Comparison of ENCODE assay signal across 8 cellular contexts in genomic region chr19:54430306-54431254, GRCh38. TPM values are rescaled to one million over a fixed set of nuclear protein-coding genes. Genes with fewer than 3 reads are reported as not detected.
DNase-seq lines count a peak whose midpoint lies in the region; ATAC-seq and TF ChIP-seq lines count a peak whose summit lies in the region.

No MANE protein-coding gene starts in this region.

- ATAC-seq in naive B cell (ENCODE audit: low read depth in 2 of 2) (peak; percentile 81 to 88), HG03025 (IDR thresholded peaks at IDR 0.05; ENCODE audit: low FRiP score, unreplicated experiment) (no peak)

- H3K4me1 ChIP-seq in endodermal cell (ENCODE audit: control insufficient read depth, insufficient read depth, low read length) (no peaks in the 10 kb centered on the region), thymus (ENCODE audit: control insufficient read depth, insufficient read depth, low read length) (peaks cover 6% of the 10 kb centered on the region)

- POLR2A ChIA-PET in HEK293T (lab: Yijun Ruan, JAX): interaction anchor here (1.0 to 3.0 kb wide), 4 partner anchors 15 to 33 kb away, joined by 3 to 23 read pairs (median 7); partner anchors contain the start of genes LENG8, LENG9 and TTYH1

- peak overlapping the region; percentile 41 for H3K4me3 Mint-ChIP-seq in activated CD4-positive, alpha-beta T cell treated with anti-CD3 and anti-CD28 coated beads, Interleukin-2, amount 10 ng/mL, durations not matched to agents 24 days and 14 days
- H3K4me3 Mint-ChIP-seq in endodermal cell (peak overlapping the region; percentile 34), naive B cell (peak overlapping the region in 7 of 8 donors; percentile 29 to 74 (median 57))

- H3K9me3 ChIP-seq in endodermal cell (ENCODE audit: control insufficient read depth, low read length): no peaks in the 10 kb centered on the region
- no peaks in the 10 kb centered on the region for H3K9me3 ChIP-seq in thymus (ENCODE audit: control insufficient read depth)

- intact Hi-C loops in activated CD4-positive, alpha-beta T cell treated with anti-CD3 and anti-CD28 coated beads, Interleukin-2, amount 10 ng/mL, durations not matched to agents 24 days and 14 days (cut with micrococcal nuclease): no loop called here

- H3K4me3 ChIP-seq in endodermal cell (ENCODE audit: low read length) (no peak overlapping the region), thymus (ENCODE audit: low read length) (peak overlapping the region; percentile 8)

- H3K4me1 Mint-ChIP-seq in activated CD4-positive, alpha-beta T cell treated with anti-CD3 and anti-CD28 coated beads, Interleukin-2, amount 10 ng/mL, durations not matched to agents 24 days and 14 days: peaks cover 10% of the 10 kb centered on the region
- H3K4me1 Mint-ChIP-seq in endodermal cell (peaks cover 4% of the 10 kb centered on the region), naive B cell (peaks cover 17 to 26% (median 25%) of the 10 kb centered on the region in 3 donors)

- no peaks in the 10 kb centered on the region for H3K9me3 Mint-ChIP-seq in activated CD4-positive, alpha-beta T cell treated with anti-CD3 and anti-CD28 coated beads, Interleukin-2, amount 10 ng/mL, durations not matched to agents 24 days and 14 days
- no peaks in the 10 kb centered on the region for H3K9me3 Mint-ChIP-seq in endodermal cell
- peaks cover 0 to 2% (median 0%) of the 10 kb centered on the region in 7 donors for H3K9me3 Mint-ChIP-seq in naive B cell

- DNase-seq in Ammon's horn (ENCODE audit: low spot score) (peak; percentile 78), HEK293T (ENCODE audit: extremely low spot score) (peak; percentile 86), endodermal cell (peak; percentile 95), naive B cell (peak; percentile 24), HPDE6-E6E7 (ENCODE audit: extremely low spot score) (no peak)
- peak; percentile 79 for DNase-seq in activated CD4-positive, alpha-beta T cell treated with anti-CD3 and anti-CD28 coated beads, Interleukin-2, amount 10 ng/mL, durations not matched to agents 24 days and 14 days

- no peaks in the 10 kb centered on the region for H3K36me3 ChIP-seq in endodermal cell (ENCODE audit: control insufficient read depth, insufficient read depth, low read length)
- H3K36me3 ChIP-seq in thymus (ENCODE audit: control insufficient read depth, insufficient read depth): no peaks in the 10 kb centered on the region

- H3K27me3 Mint-ChIP-seq in activated CD4-positive, alpha-beta T cell treated with anti-CD3 and anti-CD28 coated beads, Interleukin-2, amount 10 ng/mL, durations not matched to agents 24 days and 14 days: peaks cover 12% of the 10 kb centered on the region
- H3K27me3 Mint-ChIP-seq in endodermal cell (ENCODE audit: insufficient read depth) (peaks cover 77% of the 10 kb centered on the region), naive B cell (peaks cover 14 to 40% (median 21%) of the 10 kb centered on the region in 3 donors)

- TF ChIP-seq CTCF in endodermal cell (conservative IDR thresholded peaks at IDR 0.05): peak; percentile 65

- CTCF ChIA-PET in HEK293T (lab: Yijun Ruan, JAX): interaction anchor here (0.7 kb wide), 1 partner anchor 9 kb away, joined by 4 read pairs; no protein-coding TSS in a partner anchor

- H3K27ac ChIP-seq in endodermal cell (ENCODE audit: low read depth, low read length): no peak overlapping the region
- H3K27ac ChIP-seq in thymus (ENCODE audit: low read depth): no peak overlapping the region

- H3K27me3 ChIP-seq in endodermal cell (ENCODE audit: control insufficient read depth, insufficient read depth, low read length, poor library complexity, severe bottlenecking) (peaks cover 11% of the 10 kb centered on the region), thymus (ENCODE audit: control insufficient read depth, insufficient read depth) (peaks cover 4% of the 10 kb centered on the region)

- no peak overlapping the region for H3K27ac Mint-ChIP-seq in activated CD4-positive, alpha-beta T cell treated with anti-CD3 and anti-CD28 coated beads, Interleukin-2, amount 10 ng/mL, durations not matched to agents 24 days and 14 days
- H3K27ac Mint-ChIP-seq in endodermal cell (no peak overlapping the region), naive B cell (peak overlapping the region in 2 of 6 donors; percentile 66 to 83)

- no peaks in the 10 kb centered on the region for H3K36me3 Mint-ChIP-seq in activated CD4-positive, alpha-beta T cell treated with anti-CD3 and anti-CD28 coated beads, Interleukin-2, amount 10 ng/mL, durations not matched to agents 24 days and 14 days (ENCODE audit: low read depth)
- H3K36me3 Mint-ChIP-seq in endodermal cell (ENCODE audit: low read depth): peaks cover 2% of the 10 kb centered on the region
- no peaks in the 10 kb centered on the region for H3K36me3 Mint-ChIP-seq in naive B cell

- 13 to 15% methylated on average over 28 to 41 of the region's 43 CpGs for WGBS in endodermal cell (ENCODE audit: insufficient coverage in 1 of 2, insufficient read length in 1 of 2), 2 experiments
- 7% methylated on average over 43 of the region's 43 CpGs for WGBS in thymus

- H3K9ac ChIP-seq in endodermal cell (ENCODE audit: extremely low read depth, low read length, poor library complexity, severe bottlenecking): no peak overlapping the region

TF ChIP-seq in HEK293T, 16 proteins besides CTCF, POLR2A, EP300 and RAD21:
- TF ChIP-seq SP1 (IDR thresholded peaks at IDR 0.05) (no peak), BHLHE40 (IDR thresholded peaks at IDR 0.05; ENCODE audit: borderline replicate concordance) (no peak), FOXA1 (IDR thresholded peaks at IDR 0.05) (no peak), ELF4 (IDR thresholded peaks at IDR 0.05) (no peak), HDGF (IDR thresholded peaks at IDR 0.05; ENCODE audit: borderline replicate concordance) (no peak), L3MBTL2 (conservative IDR thresholded peaks at IDR 0.05) (no peak), FOXM1 (IDR thresholded peaks at IDR 0.05; ENCODE audit: borderline replicate concordance) (no peak), ZNF384 (IDR thresholded peaks at IDR 0.05) (no peak), TARDBP (IDR thresholded peaks at IDR 0.05) (no peak), CTBP1 (IDR thresholded peaks at IDR 0.05; ENCODE audit: borderline replicate concordance) (no peak), PKNOX1 (IDR thresholded peaks at IDR 0.05) (no peak)

RNA-seq across cellular contexts. Expression of gene TTYH1, which starts 15.3 kb away (rescaled TPM):
- 0.21 and 0.78 TPM in 2 replicates for total RNA-seq in activated CD4-positive, alpha-beta T cell treated with anti-CD3 and anti-CD28 coated beads, Interleukin-2, amount 10 ng/mL, durations not matched to agents 24 days and 14 days
- 1 to 10 TPM; 1.0 to 2.0 TPM for total RNA-seq in endodermal cell
- polyA plus RNA-seq in endodermal cell (2013, experiment 1 of 2): 342 TPM
- 263 TPM for polyA plus RNA-seq in endodermal cell (2013, experiment 2 of 2)
- polyA plus RNA-seq in naive B cell (ENCODE audit: low read depth in 6 of 6) (under 1 TPM in 3 of 6 donors, not detected in 3; 0.06 to 0.09 (median 0.08) TPM), thymus (0.43 TPM)

RNA-seq across cellular contexts. Expression of gene LENG8, which starts 18.4 kb away (rescaled TPM):
- 202 and 214 TPM in 2 replicates for total RNA-seq in activated CD4-positive, alpha-beta T cell treated with anti-CD3 and anti-CD28 coated beads, Interleukin-2, amount 10 ng/mL, durations not matched to agents 24 days and 14 days
- 100 to 1,000 TPM; 139 to 171 TPM for total RNA-seq in endodermal cell
- 171 TPM for polyA plus RNA-seq in endodermal cell (2013, experiment 1 of 2)
- 130 TPM for polyA plus RNA-seq in endodermal cell (2013, experiment 2 of 2)
- polyA plus RNA-seq in naive B cell (ENCODE audit: low read depth in 6 of 6) (10 to 100 TPM in 2 of 6 donors, 1 to 10 TPM in 4; 4.0 to 17.4 (median 8.6) TPM), thymus (151 TPM)

RNA-seq across cellular contexts. Expression of gene LENG9, which starts 33.0 kb away (rescaled TPM):
- total RNA-seq in activated CD4-positive, alpha-beta T cell treated with anti-CD3 and anti-CD28 coated beads, Interleukin-2, amount 10 ng/mL, durations not matched to agents 24 days and 14 days: 8.2 and 8.3 TPM in 2 replicates
- 1 to 10 TPM; 2.5 to 3.5 TPM for total RNA-seq in endodermal cell
- polyA plus RNA-seq in endodermal cell (2013, experiment 1 of 2): 1.1 TPM
- polyA plus RNA-seq in endodermal cell (2013, experiment 2 of 2): 1.1 TPM
- polyA plus RNA-seq in naive B cell (ENCODE audit: low read depth in 6 of 6) (under 1 TPM in 5 of 6 donors, not detected in 1; 0.20 to 0.62 (median 0.31) TPM), thymus (2.2 TPM)

RNA-seq across cellular contexts. Expression of gene CDC42EP5, which starts 42.5 kb away (rescaled TPM):
- total RNA-seq in activated CD4-positive, alpha-beta T cell treated with anti-CD3 and anti-CD28 coated beads, Interleukin-2, amount 10 ng/mL, durations not matched to agents 24 days and 14 days: 0.61 and 0.64 TPM in 2 replicates
- under 1 TPM in 1 of 2 donors, not detected in 1; 0.49 TPM for total RNA-seq in endodermal cell
- polyA plus RNA-seq in endodermal cell (2013, experiment 1 of 2): 7.0 TPM
- polyA plus RNA-seq in endodermal cell (2013, experiment 2 of 2): 8.3 TPM
- polyA plus RNA-seq in naive B cell (ENCODE audit: low read depth in 6 of 6) (not detected), thymus (5.2 TPM)
